In genomic region chr9:62799851-62800371, GRCh38 we compare ENCODE assay signal across 7 cellular contexts.
A peak's percentile ranks its signal among the peaks of the same experiment; 100 is the strongest.
DNase-seq lines count a peak whose midpoint lies in the region; ATAC-seq and TF ChIP-seq lines count a peak whose summit lies in the region.
"Not testable (repeated sequence)": the region's sequence is repeated elsewhere in the genome, so short reads cannot be mapped to it uniquely, and the experiment has no call there.

No MANE protein-coding gene starts in this region.

- H3K4me3 Mint-ChIP-seq in chondrocyte (ENCODE audit: unreplicated experiment) (peak overlapping the region; percentile 67), mesothelial cell of epicardium (peak overlapping the region; percentile 56)

- TF ChIP-seq POLR2A in GM18505 (IDR thresholded peaks at IDR 0.05; ENCODE audit: borderline replicate concordance, extremely low read depth, insufficient read depth, insufficient read length) = peak; percentile 55
- not testable (repeated sequence) for TF ChIP-seq POLR2A in NB4 (IDR thresholded peaks at IDR 0.05; ENCODE audit: extremely low read depth, insufficient read length)

- H3K36me3 Mint-ChIP-seq in chondrocyte (ENCODE audit: low read depth) = peaks cover 14% of the 10 kb centered on the region
- not testable (repeated sequence) for H3K36me3 Mint-ChIP-seq in mesothelial cell of epicardium

- not testable (repeated sequence) for H3K9me3 Mint-ChIP-seq in chondrocyte (ENCODE audit: low read depth); mesothelial cell of epicardium

- H3K27ac ChIP-seq in skin epidermis = peak overlapping the region in 14 of 21 experiments; percentile 14 to 96 (median 70)

- H3K4me3 ChIP-seq in NB4 (ENCODE audit: low read depth, low read length) = peak overlapping the region; percentile 63
- H3K4me3 ChIP-seq in skin epidermis = peak overlapping the region; percentile 13 to 65 (median 51)

- H3K27me3 Mint-ChIP-seq in chondrocyte (ENCODE audit: low read depth) (peaks cover 41% of the 10 kb centered on the region), mesothelial cell of epicardium (ENCODE audit: low read depth) (peaks cover 61% of the 10 kb centered on the region)

- not testable (repeated sequence) for ATAC-seq in GM18505 (IDR thresholded peaks at IDR 0.05; ENCODE audit: unreplicated experiment)
- peak in 1 of 2 donors; percentile 12 for ATAC-seq in left cardiac atrium

- intact Hi-C loops in left cardiac atrium (cut with DNase I) = not testable (repeated sequence)

- DNase-seq in NB4 (ENCODE audit: low read depth) = peak; percentile 36
- peak; percentile 32 for DNase-seq in activated CD8-positive, alpha-beta memory T cell treated with anti-CD3 and anti-CD28 coated beads, Interleukin-2, amount 50 U/mL, for 4 hours
- peak; percentile 98 for DNase-seq in chondrocyte (ENCODE audit: low spot score)
- peak; percentile 40 for DNase-seq in left cardiac atrium
- DNase-seq in mesothelial cell of epicardium (ENCODE audit: low spot score in 2 of 2, unreplicated experiment in 2 of 2) = peak; percentile 40 to 72

- not testable (repeated sequence) for TF ChIP-seq CTCF in NB4 (IDR thresholded peaks at IDR 0.05; ENCODE audit: low read depth, low read length); chondrocyte (IDR thresholded peaks at IDR 0.05); mesothelial cell of epicardium (IDR thresholded peaks at IDR 0.05; ENCODE audit: unreplicated experiment)

- H3K4me1 Mint-ChIP-seq in chondrocyte (ENCODE audit: low read depth) = peaks cover 21% of the 10 kb centered on the region
- H3K4me1 Mint-ChIP-seq in mesothelial cell of epicardium = peaks cover 25% of the 10 kb centered on the region

- not testable (repeated sequence) for H3K27ac Mint-ChIP-seq in chondrocyte (ENCODE audit: unreplicated experiment); mesothelial cell of epicardium

Comparison
In these comparisons a context has a peak if more than half of its experiments do, and no peak if none do; other contexts are left out.
1. DNase-seq: peak in every context shown above with its lines; median percentile 98 in chondrocyte; 56 in mesothelial cell of epicardium; 40 in left cardiac atrium; 36 in NB4; 32 in activated CD8-positive, alpha-beta memory T cell treated with anti-CD3 and anti-CD28 coated beads, Interleukin-2, amount 50 U/mL, for 4 hours.